ENCODE assay signal across 16 cellular contexts in genomic region chr13:77544765-77545316, GRCh38. TPM values are rescaled to one million over a fixed set of nuclear protein-coding genes. Genes with fewer than 3 reads are reported as not detected.
DNase-seq lines count a peak whose midpoint lies in the region; ATAC-seq and TF ChIP-seq lines count a peak whose summit lies in the region.
"Had no signal": no experiment of that assay in that cellular context is flagged by ENCODE, and none has a peak within 500 bp of the region (broad histone marks: within the 10 kb centered on the region; RNA-seq: fewer than 3 reads in every experiment).

No MANE protein-coding gene starts in this region.

- no peaks in the 10 kb centered on the region for H4K20me1 ChIP-seq in neural progenitor cell (ENCODE audit: low read depth)

- DNase-seq in neural progenitor cell (ENCODE audit: low spot score) (no peak), GM19238 (ENCODE audit: insufficient read length, low spot score) (no peak), mesenteric fat pad (ENCODE audit: low spot score) (no peak)
- no peak for DNase-seq in effector memory CD8-positive, alpha-beta T cell
- DNase-seq: foreskin keratinocyte, nephron progenitor cell had no signal

- H3K27me3 ChIP-seq in neural progenitor cell = no peaks in the 10 kb centered on the region
- H3K27me3 ChIP-seq: foreskin keratinocyte had no signal

- no peaks in the 10 kb centered on the region for H3K36me3 ChIP-seq in neural progenitor cell
- H3K36me3 ChIP-seq: HAP-1, thoracic aorta had no signal

- H2AFZ ChIP-seq in neural progenitor cell (replicated peaks) = peak overlapping the region; percentile 45

- no peaks in the 10 kb centered on the region for H3K9me3 Mint-ChIP-seq in neural progenitor cell
- no peaks in the 10 kb centered on the region for H3K9me3 Mint-ChIP-seq in effector memory CD8-positive, alpha-beta T cell

- ATAC-seq in GM18858 (IDR thresholded peaks at IDR 0.05; ENCODE audit: unreplicated experiment) (peak; percentile 62), GM21576 (IDR thresholded peaks at IDR 0.05; ENCODE audit: unreplicated experiment) (peak; percentile 65), HG03565 (IDR thresholded peaks at IDR 0.05; ENCODE audit: unreplicated experiment) (peak; percentile 68), GM21825 (IDR thresholded peaks at IDR 0.05; ENCODE audit: unreplicated experiment) (no peak)
- no peak for ATAC-seq in effector memory CD8-positive, alpha-beta T cell (replicated peaks)
- ATAC-seq: foreskin keratinocyte had no signal

- no peaks in the 10 kb centered on the region for H3K4me1 Mint-ChIP-seq in neural progenitor cell
- H3K4me1 Mint-ChIP-seq in effector memory CD8-positive, alpha-beta T cell (ENCODE audit: low read depth in 2 of 2) = no peaks in the 10 kb centered on the region

- no peak overlapping the region for H3K4me2 ChIP-seq in neural progenitor cell

- no peak overlapping the region for H3K4me3 Mint-ChIP-seq in neural progenitor cell
- H3K4me3 Mint-ChIP-seq in effector memory CD8-positive, alpha-beta T cell = no peak overlapping the region
- H3K4me3 Mint-ChIP-seq: nephron progenitor cell had no signal

- no peaks in the 10 kb centered on the region for H3K4me1 ChIP-seq in neural progenitor cell
- H3K4me1 ChIP-seq: HAP-1 had no signal

- H3K79me2 ChIP-seq in neural progenitor cell (ENCODE audit: low read depth) = no peaks in the 10 kb centered on the region

- no peaks in the 10 kb centered on the region for H3K27me3 Mint-ChIP-seq in neural progenitor cell (ENCODE audit: insufficient read depth, low read depth)
- H3K27me3 Mint-ChIP-seq in effector memory CD8-positive, alpha-beta T cell = peaks cover 39 to 41% of the 10 kb centered on the region in 2 donors

- no peak overlapping the region for H3K9ac ChIP-seq in neural progenitor cell

- no peak overlapping the region for H3K27ac Mint-ChIP-seq in neural progenitor cell
- H3K27ac Mint-ChIP-seq in effector memory CD8-positive, alpha-beta T cell = no peak overlapping the region
- H3K27ac Mint-ChIP-seq: nephron progenitor cell had no signal

- H3F3A ChIP-seq in neural progenitor cell (ENCODE audit: low read depth) = no peaks in the 10 kb centered on the region

- H3K9me3 ChIP-seq in neural progenitor cell (ENCODE audit: low read depth) = no peaks in the 10 kb centered on the region
- H3K9me3 ChIP-seq: HAP-1, thoracic aorta had no signal

- no peak overlapping the region for H3K4me3 ChIP-seq in neural progenitor cell
- H3K4me3 ChIP-seq: HAP-1 had no signal

- no peak overlapping the region for H3K27ac ChIP-seq in neural progenitor cell
- H3K27ac ChIP-seq: foreskin keratinocyte, thoracic aorta, VCaP had no signal

- H3K36me3 Mint-ChIP-seq in neural progenitor cell = no peaks in the 10 kb centered on the region
- no peaks in the 10 kb centered on the region for H3K36me3 Mint-ChIP-seq in effector memory CD8-positive, alpha-beta T cell (ENCODE audit: insufficient read depth)

- no peak for TF ChIP-seq CTCF in neural progenitor cell (IDR thresholded peaks at IDR 0.05)

RNA-seq across cellular contexts. Expression of gene SCEL, which starts 9.3 kb away (rescaled TPM):
- total RNA-seq in neural progenitor cell (ENCODE audit: low replicate concordance) = not detected in 2 replicates
- total RNA-seq in mesenteric fat pad = 0.13 TPM
- total RNA-seq: dermis microvascular lymphatic vessel endothelial cell, M059J, Right ventricle myocardium inferior had no signal

Comparison
In these comparisons a context has a peak if more than half of its experiments do, and no peak if none do; other contexts are left out.
1. ATAC-seq: peak in GM18858 (single experiment), GM21576 (single experiment) and HG03565 (single experiment); none in GM21825 (single experiment) and effector memory CD8-positive, alpha-beta T cell (single experiment).